19 cellular contexts compared by ENCODE assay signal in the genomic region with DNA sequence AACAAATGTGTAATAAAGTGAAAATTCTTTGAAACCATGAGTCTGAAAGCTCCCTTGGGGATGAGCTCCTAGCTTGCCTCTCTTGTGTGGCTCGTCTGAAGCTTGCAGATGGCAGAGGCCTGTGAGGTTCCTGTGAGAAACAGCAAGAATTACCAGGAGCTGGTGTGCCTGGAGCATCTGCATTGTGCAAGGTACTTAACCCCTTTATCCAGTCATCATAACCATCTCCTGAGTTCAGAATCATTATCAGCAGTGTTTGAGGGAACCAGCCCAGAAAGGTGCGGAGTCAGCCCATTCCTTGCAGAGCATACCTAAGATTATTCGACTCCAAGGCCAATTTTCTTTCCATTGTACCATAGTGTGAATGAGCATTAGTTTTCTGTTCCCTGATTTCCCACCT.
"Had no signal": no experiment of that assay in that cellular context is flagged by ENCODE, and none has a peak within 500 bp of the region (broad histone marks: within the 10 kb centered on the region; RNA-seq: fewer than 3 reads in every experiment).

No MANE protein-coding gene starts in this region.

- H3K27me3 Mint-ChIP-seq: IgD-negative memory B cell had no signal

- H3K4me3 Mint-ChIP-seq: IgD-negative memory B cell had no signal

- H3K27ac Mint-ChIP-seq: IgD-negative memory B cell had no signal

- H3K9me3 Mint-ChIP-seq: IgD-negative memory B cell had no signal

- H3K36me3 ChIP-seq: SJSA1 had no signal

- H3K4me2 ChIP-seq: KMS-11 had no signal

- ATAC-seq: K562 had no signal

- H3K4me3 ChIP-seq: K562, SJSA1, SK-N-MC had no signal

- H3K9me3 ChIP-seq: SJSA1 had no signal

- H3K27me3 ChIP-seq: SJSA1 had no signal

- DNase-seq: NCI-H1048, NCI-H1417, NCI-H1436 treated with DMSO at 0.1 percent for 48 hours, NCI-H1694, NCI-H1930, NCI-H2081, NCI-H2107, NCI-H2171 treated with DMSO at 0.1 percent for 48 hours, NCI-H510A, NCI-H524 treated with DMSO at 0.1 percent for 48 hours, NCI-H774, Right ventricle myocardium superior, SIG-M5 had no signal

- H3K27ac ChIP-seq: HL-60, KMS-11, SJSA1, SK-N-MC had no signal
